ENCODE assay signal across 2 cellular contexts in the genomic region with DNA sequence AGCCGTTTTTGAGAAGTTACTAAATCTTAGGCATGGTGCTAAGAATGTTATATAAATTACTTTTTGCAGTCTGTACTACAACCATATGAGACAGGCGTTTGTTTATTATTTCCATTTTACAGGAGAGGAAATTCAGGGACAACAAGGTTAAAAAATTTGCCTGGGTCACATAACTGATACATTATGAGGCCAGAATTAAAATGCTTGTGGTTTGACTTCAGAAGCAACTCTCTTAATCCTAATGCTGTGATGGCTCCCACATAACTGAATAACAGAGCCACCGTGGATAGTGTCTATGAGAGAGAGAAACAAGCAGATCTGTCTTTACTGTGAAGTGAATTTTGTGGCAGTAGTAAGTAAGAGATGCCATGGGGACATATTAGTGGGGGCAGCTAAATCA.
TF ChIP-seq lines count a peak whose summit lies in the region.

No MANE protein-coding gene starts in this region.

TF ChIP-seq in IMR-90, 13 proteins besides CTCF, POLR2A, EP300 and RAD21:
- TF ChIP-seq, protein P1, sequence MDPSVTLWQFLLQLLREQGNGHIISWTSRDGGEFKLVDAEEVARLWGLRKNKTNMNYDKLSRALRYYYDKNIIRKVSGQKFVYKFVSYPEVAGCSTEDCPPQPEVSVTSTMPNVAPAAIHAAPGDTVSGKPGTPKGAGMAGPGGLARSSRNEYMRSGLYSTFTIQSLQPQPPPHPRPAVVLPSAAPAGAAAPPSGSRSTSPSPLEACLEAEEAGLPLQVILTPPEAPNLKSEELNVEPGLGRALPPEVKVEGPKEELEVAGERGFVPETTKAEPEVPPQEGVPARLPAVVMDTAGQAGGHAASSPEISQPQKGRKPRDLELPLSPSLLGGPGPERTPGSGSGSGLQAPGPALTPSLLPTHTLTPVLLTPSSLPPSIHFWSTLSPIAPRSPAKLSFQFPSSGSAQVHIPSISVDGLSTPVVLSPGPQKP (IDR thresholded peaks at IDR 0.05; ENCODE audit: borderline replicate concordance, low read depth, low read length), result no peak
- TF ChIP-seq SMC3 (IDR thresholded peaks at IDR 0.05; ENCODE audit: low read depth, low read length), result no peak
- no peak for TF ChIP-seq NFE2L2 (IDR thresholded peaks at IDR 0.05; ENCODE audit: low read depth, low read length)
- no peak for TF ChIP-seq MAFK (IDR thresholded peaks at IDR 0.05; ENCODE audit: low read depth, low read length)
- no peak for TF ChIP-seq CEBPB (IDR thresholded peaks at IDR 0.05; ENCODE audit: low read depth, low read length)
- no peak for TF ChIP-seq CHD1 (IDR thresholded peaks at IDR 0.05; ENCODE audit: low read depth, low read length)
- TF ChIP-seq, protein P2, sequence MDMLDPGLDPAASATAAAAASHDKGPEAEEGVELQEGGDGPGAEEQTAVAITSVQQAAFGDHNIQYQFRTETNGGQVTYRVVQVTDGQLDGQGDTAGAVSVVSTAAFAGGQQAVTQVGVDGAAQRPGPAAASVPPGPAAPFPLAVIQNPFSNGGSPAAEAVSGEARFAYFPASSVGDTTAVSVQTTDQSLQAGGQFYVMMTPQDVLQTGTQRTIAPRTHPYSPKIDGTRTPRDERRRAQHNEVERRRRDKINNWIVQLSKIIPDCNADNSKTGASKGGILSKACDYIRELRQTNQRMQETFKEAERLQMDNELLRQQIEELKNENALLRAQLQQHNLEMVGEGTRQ (IDR thresholded peaks at IDR 0.05; ENCODE audit: low read depth, low read length), result no peak
- TF ChIP-seq FOS (IDR thresholded peaks at IDR 0.05; ENCODE audit: low read depth, low read length), result no peak
- TF ChIP-seq BHLHE40 (IDR thresholded peaks at IDR 0.05; ENCODE audit: low read depth, low read length), result no peak
- no peak for TF ChIP-seq RCOR1 (IDR thresholded peaks at IDR 0.05; ENCODE audit: insufficient replicate concordance, low read length)
- TF ChIP-seq RFX5 (IDR thresholded peaks at IDR 0.05; ENCODE audit: low read depth, low read length), result no peak
- no peak for TF ChIP-seq MAZ (IDR thresholded peaks at IDR 0.05; ENCODE audit: borderline replicate concordance, low read depth, low read length)
- TF ChIP-seq MXI1 (IDR thresholded peaks at IDR 0.05; ENCODE audit: borderline replicate concordance, low read depth, low read length), result no peak
TF ChIP-seq in IMR-90: peak in this region for 0.

TF ChIP-seq in K562, 482 proteins besides CTCF, POLR2A, EP300 and RAD21:
- no peak for TF ChIP-seq POLR2AphosphoS2 (IDR thresholded peaks at IDR 0.05; ENCODE audit: low read length)
- TF ChIP-seq ARID2 (IDR thresholded peaks at IDR 0.05), result no peak
- no peak for TF ChIP-seq ZNF584 (CRISPR knock-in tag; IDR thresholded peaks at IDR 0.05; ENCODE audit: low read depth)
- TF ChIP-seq ZNF12 (CRISPR knock-in tag; IDR thresholded peaks at IDR 0.05), result no peak
- TF ChIP-seq NCOA6 (IDR thresholded peaks at IDR 0.05), result no peak
- TF ChIP-seq NFYB (IDR thresholded peaks at IDR 0.05; ENCODE audit: extremely low read depth, insufficient read length), result no peak
- TF ChIP-seq ZFP1 (CRISPR knock-in tag; IDR thresholded peaks at IDR 0.05), result no peak
- TF ChIP-seq ZNF143 (CRISPR knock-in tag; IDR thresholded peaks at IDR 0.05), result no peak
- TF ChIP-seq, protein P3, sequence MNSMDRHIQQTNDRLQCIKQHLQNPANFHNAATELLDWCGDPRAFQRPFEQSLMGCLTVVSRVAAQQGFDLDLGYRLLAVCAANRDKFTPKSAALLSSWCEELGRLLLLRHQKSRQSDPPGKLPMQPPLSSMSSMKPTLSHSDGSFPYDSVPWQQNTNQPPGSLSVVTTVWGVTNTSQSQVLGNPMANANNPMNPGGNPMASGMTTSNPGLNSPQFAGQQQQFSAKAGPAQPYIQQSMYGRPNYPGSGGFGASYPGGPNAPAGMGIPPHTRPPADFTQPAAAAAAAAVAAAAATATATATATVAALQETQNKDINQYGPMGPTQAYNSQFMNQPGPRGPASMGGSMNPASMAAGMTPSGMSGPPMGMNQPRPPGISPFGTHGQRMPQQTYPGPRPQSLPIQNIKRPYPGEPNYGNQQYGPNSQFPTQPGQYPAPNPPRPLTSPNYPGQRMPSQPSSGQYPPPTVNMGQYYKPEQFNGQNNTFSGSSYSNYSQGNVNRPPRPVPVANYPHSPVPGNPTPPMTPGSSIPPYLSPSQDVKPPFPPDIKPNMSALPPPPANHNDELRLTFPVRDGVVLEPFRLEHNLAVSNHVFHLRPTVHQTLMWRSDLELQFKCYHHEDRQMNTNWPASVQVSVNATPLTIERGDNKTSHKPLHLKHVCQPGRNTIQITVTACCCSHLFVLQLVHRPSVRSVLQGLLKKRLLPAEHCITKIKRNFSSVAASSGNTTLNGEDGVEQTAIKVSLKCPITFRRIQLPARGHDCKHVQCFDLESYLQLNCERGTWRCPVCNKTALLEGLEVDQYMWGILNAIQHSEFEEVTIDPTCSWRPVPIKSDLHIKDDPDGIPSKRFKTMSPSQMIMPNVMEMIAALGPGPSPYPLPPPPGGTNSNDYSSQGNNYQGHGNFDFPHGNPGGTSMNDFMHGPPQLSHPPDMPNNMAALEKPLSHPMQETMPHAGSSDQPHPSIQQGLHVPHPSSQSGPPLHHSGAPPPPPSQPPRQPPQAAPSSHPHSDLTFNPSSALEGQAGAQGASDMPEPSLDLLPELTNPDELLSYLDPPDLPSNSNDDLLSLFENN (IDR thresholded peaks at IDR 0.05; ENCODE audit: low read depth in 2 of 2, low read length in 2 of 2), result no peak
- no peak for TF ChIP-seq ZNF551 (CRISPR knock-in tag; IDR thresholded peaks at IDR 0.05)
- TF ChIP-seq SMAD4 (CRISPR knock-in tag; conservative IDR thresholded peaks at IDR 0.05), result no peak
- TF ChIP-seq, protein P4, sequence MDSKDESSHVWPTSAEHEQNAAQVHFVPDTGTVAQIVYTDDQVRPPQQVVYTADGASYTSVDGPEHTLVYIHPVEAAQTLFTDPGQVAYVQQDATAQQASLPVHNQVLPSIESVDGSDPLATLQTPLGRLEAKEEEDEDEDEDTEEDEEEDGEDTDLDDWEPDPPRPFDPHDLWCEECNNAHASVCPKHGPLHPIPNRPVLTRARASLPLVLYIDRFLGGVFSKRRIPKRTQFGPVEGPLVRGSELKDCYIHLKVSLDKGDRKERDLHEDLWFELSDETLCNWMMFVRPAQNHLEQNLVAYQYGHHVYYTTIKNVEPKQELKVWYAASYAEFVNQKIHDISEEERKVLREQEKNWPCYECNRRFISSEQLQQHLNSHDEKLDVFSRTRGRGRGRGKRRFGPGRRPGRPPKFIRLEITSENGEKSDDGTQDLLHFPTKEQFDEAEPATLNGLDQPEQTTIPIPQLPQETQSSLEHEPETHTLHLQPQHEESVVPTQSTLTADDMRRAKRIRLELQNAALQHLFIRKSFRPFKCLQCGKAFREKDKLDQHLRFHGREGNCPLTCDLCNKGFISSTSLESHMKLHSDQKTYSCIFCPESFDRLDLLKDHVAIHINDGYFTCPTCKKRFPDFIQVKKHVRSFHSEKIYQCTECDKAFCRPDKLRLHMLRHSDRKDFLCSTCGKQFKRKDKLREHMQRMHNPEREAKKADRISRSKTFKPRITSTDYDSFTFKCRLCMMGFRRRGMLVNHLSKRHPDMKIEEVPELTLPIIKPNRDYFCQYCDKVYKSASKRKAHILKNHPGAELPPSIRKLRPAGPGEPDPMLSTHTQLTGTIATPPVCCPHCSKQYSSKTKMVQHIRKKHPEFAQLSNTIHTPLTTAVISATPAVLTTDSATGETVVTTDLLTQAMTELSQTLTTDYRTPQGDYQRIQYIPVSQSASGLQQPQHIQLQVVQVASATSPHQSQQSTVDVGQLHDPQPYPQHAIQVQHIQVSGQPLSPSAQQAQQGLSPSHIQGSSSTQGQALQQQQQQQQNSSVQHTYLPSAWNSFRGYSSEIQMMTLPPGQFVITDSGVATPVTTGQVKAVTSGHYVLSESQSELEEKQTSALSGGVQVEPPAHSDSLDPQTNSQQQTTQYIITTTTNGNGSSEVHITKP (IDR thresholded peaks at IDR 0.05; ENCODE audit: partially characterized antibody), result no peak
- TF ChIP-seq SNRNP70 (optimal IDR thresholded peaks at IDR 0.05; ENCODE audit: low read depth, low read length), result no peak
- no peak for TF ChIP-seq POLR2AphosphoS5 (IDR thresholded peaks at IDR 0.05; ENCODE audit: control insufficient read depth, insufficient read depth, low read depth, low read length)
- TF ChIP-seq SREBF1 (IDR thresholded peaks at IDR 0.05; ENCODE audit: borderline replicate concordance, low read depth, low read length), result no peak
- TF ChIP-seq RB1 (IDR thresholded peaks at IDR 0.05; ENCODE audit: low read depth), result no peak
- no peak for TF ChIP-seq RAD51 (IDR thresholded peaks at IDR 0.05; ENCODE audit: borderline replicate concordance, low read depth)
- no peak for TF ChIP-seq CHD1 (IDR thresholded peaks at IDR 0.05; ENCODE audit: low read length)
- TF ChIP-seq NUFIP1 (IDR thresholded peaks at IDR 0.05; ENCODE audit: partially characterized antibody), result no peak
- no peak for TF ChIP-seq RFX1 (IDR thresholded peaks at IDR 0.05)
